8 cellular contexts compared by ENCODE assay signal in genomic region chr6:119314894-119315272, GRCh38. TPM values are rescaled to one million over a fixed set of nuclear protein-coding genes. Genes with fewer than 3 reads are reported as not detected.
A peak's percentile ranks its signal among the peaks of the same experiment; 100 is the strongest.
DNase-seq lines count a peak whose midpoint lies in the region; ATAC-seq and TF ChIP-seq lines count a peak whose summit lies in the region.

No MANE protein-coding gene starts in this region.

- H3K23ac ChIP-seq in mesenchymal stem cell (ENCODE audit: low read length in 2 of 2): no peak overlapping the region

- peak overlapping the region in 1 of 2 experiments; percentile 14 for H3K18ac ChIP-seq in mesenchymal stem cell (ENCODE audit: low read depth in 1 of 2, low read length in 2 of 2)

- H3K4me2 ChIP-seq in mesenchymal stem cell (ENCODE audit: low read length, poor library complexity, severe bottlenecking): no peak overlapping the region

- H3K4me3 ChIP-seq in mesenchymal stem cell (ENCODE audit: insufficient read depth in 1 of 2, low read depth in 1 of 2, low read length in 2 of 2) (no peak overlapping the region), prostate gland (no peak overlapping the region)

- WGBS in mesenchymal stem cell: 93% methylated on average over 5 of the region's 5 CpGs
- WGBS in prostate gland: 51% methylated on average over 5 of the region's 5 CpGs

- H3K4ac ChIP-seq in mesenchymal stem cell (ENCODE audit: low read depth in 1 of 2, low read length in 2 of 2): no peak overlapping the region

- H3K27ac ChIP-seq in KOPT-K1 (ENCODE audit: low read depth, low read length, poor library complexity, severe bottlenecking): peak overlapping the region; percentile 97
- no peak overlapping the region for H3K27ac ChIP-seq in mesenchymal stem cell (ENCODE audit: low read length, poor library complexity, severe bottlenecking)
- H3K27ac ChIP-seq in prostate gland: no peak overlapping the region

- ATAC-seq in GM18520 (IDR thresholded peaks at IDR 0.05; ENCODE audit: unreplicated experiment): peak; percentile 25
- ATAC-seq in GM21737 (IDR thresholded peaks at IDR 0.05; ENCODE audit: unreplicated experiment): peak; percentile 36

- no peak for DNase-seq in mesenchymal stem cell
- no peak for DNase-seq in SHP77 (lab: John Stamatoyannopoulos, UW)
- DNase-seq in prostate gland (ENCODE audit: low spot score): no peak
- DNase-seq in NCI-H2081 treated with DMSO at 0.1 percent for 48 hours (lab: John Stamatoyannopoulos, UW): no peak
- no peak for DNase-seq in stimulated activated CD4-positive, alpha-beta T cell treated with anti-CD3 and anti-CD28 coated beads, Interleukin-4, amount 100 ng/mL, for 1 hour

- no peak overlapping the region for H2BK120ac ChIP-seq in mesenchymal stem cell (ENCODE audit: low read depth, low read length)

- no peak overlapping the region for H3K14ac ChIP-seq in mesenchymal stem cell (ENCODE audit: low read length in 2 of 2)

- TF ChIP-seq POLR2A in prostate gland (IDR thresholded peaks at IDR 0.05): no peak

- no peaks in the 10 kb centered on the region for H3K27me3 ChIP-seq in mesenchymal stem cell (ENCODE audit: control insufficient read depth in 1 of 2, insufficient read depth in 1 of 2, low read length in 2 of 2)
- no peaks in the 10 kb centered on the region for H3K27me3 ChIP-seq in prostate gland (replicated peaks; ENCODE audit: insufficient read depth)

- H3K36me3 ChIP-seq in KOPT-K1 (ENCODE audit: insufficient read depth, low read length) (0 out of 2 replicates have a peak, but pooled peaks cover 3% of the 10 kb centered on the region), mesenchymal stem cell (ENCODE audit: control insufficient read depth in 1 of 2, insufficient read depth in 2 of 2, low read depth in 1 of 2, low read length in 2 of 2) (peaks cover 0 to 18% of the 10 kb centered on the region in 2 experiments), prostate gland (no peaks in the 10 kb centered on the region)

- H2BK5ac ChIP-seq in mesenchymal stem cell (ENCODE audit: low read depth, low read length, poor library complexity, severe bottlenecking): no peak overlapping the region

- no peaks in the 10 kb centered on the region for H3K9me3 ChIP-seq in KOPT-K1 (ENCODE audit: insufficient read depth, low read length, poor library complexity, severe bottlenecking)
- no peaks in the 10 kb centered on the region for H3K9me3 ChIP-seq in mesenchymal stem cell (ENCODE audit: control insufficient read depth, low read length)
- no peaks in the 10 kb centered on the region for H3K9me3 ChIP-seq in prostate gland

- peak overlapping the region; percentile 41 for H2AK5ac ChIP-seq in mesenchymal stem cell (ENCODE audit: low read length, severe bottlenecking)

- TF ChIP-seq CTCF in prostate gland (IDR thresholded peaks at IDR 0.05): no peak

- intact Hi-C loops in prostate gland (cut with DNase I): no loop called here

- no peak overlapping the region for H2BK15ac ChIP-seq in mesenchymal stem cell (ENCODE audit: low read depth, poor library complexity, severe bottlenecking)

- H3K9ac ChIP-seq in mesenchymal stem cell (ENCODE audit: low read length): peak overlapping the region; percentile 10

- H3K79me1 ChIP-seq in mesenchymal stem cell (replicated peaks; ENCODE audit: low read length, poor library complexity, severe bottlenecking): peaks cover 11% of the 10 kb centered on the region

- no peak overlapping the region for H2BK12ac ChIP-seq in mesenchymal stem cell (ENCODE audit: low read length in 2 of 2)

- H2AFZ ChIP-seq in mesenchymal stem cell (ENCODE audit: low read depth, low read length): no peak overlapping the region

- H4K91ac ChIP-seq in mesenchymal stem cell (ENCODE audit: low read length): no peak overlapping the region

- peak overlapping the region; percentile 45 for H4K8ac ChIP-seq in mesenchymal stem cell (ENCODE audit: low read length)

- peaks cover 2% of the 10 kb centered on the region for H3K4me1 ChIP-seq in mesenchymal stem cell (ENCODE audit: control insufficient read depth, insufficient read depth, low read depth, low read length)
- no peaks in the 10 kb centered on the region for H3K4me1 ChIP-seq in prostate gland (replicated peaks)

RNA-seq across cellular contexts. Expression of gene MAN1A1, which starts 34.7 kb away (rescaled TPM):
- 45.1 TPM for polyA plus RNA-seq in mesenchymal stem cell (2013, experiment 1 of 2)
- polyA plus RNA-seq in mesenchymal stem cell (2013, experiment 2 of 2): 45.7 TPM
- 10 to 100 TPM; 17.9 to 27.9 TPM for total RNA-seq in prostate gland
